ENCODE assay signal across 1 cellular context in the genomic region with DNA sequence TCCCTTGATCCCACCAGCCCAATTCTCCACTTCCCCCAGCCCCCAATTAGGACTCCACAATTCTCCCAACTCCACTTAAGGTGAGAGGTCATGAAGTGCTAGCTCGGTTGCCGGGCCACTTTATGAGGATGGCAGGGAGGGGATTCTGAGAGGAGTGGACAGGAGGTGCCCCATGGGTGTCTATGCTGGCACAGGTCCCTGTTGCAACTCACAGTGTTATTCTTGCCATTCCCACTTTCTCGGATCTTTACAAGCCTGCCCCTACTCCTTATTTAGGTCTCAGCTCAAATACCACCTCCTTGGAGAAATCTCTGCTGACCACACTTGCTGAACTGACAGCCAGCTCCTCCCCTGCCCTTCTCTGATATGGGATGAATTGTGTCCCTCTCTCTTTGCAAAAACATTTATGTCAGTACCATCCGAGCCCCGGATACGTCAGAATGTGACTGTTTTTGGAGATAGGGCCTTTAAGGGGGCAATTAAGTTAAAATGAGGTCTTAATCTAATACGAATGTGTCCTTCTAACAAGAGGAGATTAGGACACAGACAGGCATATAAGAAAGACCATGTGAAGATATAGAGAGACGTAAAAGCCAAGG.
TF ChIP-seq lines count a peak whose summit lies in the region.

No MANE protein-coding gene starts in this region.

TF ChIP-seq in K562, 482 proteins besides CTCF, POLR2A, EP300 and RAD21 (continued from another document):
- TF ChIP-seq, protein P1, sequence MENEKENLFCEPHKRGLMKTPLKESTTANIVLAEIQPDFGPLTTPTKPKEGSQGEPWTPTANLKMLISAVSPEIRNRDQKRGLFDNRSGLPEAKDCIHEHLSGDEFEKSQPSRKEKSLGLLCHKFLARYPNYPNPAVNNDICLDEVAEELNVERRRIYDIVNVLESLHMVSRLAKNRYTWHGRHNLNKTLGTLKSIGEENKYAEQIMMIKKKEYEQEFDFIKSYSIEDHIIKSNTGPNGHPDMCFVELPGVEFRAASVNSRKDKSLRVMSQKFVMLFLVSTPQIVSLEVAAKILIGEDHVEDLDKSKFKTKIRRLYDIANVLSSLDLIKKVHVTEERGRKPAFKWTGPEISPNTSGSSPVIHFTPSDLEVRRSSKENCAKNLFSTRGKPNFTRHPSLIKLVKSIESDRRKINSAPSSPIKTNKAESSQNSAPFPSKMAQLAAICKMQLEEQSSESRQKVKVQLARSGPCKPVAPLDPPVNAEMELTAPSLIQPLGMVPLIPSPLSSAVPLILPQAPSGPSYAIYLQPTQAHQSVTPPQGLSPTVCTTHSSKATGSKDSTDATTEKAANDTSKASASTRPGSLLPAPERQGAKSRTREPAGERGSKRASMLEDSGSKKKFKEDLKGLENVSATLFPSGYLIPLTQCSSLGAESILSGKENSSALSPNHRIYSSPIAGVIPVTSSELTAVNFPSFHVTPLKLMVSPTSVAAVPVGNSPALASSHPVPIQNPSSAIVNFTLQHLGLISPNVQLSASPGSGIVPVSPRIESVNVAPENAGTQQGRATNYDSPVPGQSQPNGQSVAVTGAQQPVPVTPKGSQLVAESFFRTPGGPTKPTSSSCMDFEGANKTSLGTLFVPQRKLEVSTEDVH (IDR thresholded peaks at IDR 0.05; ENCODE audit: low read depth, partially characterized antibody) = no peak
- TF ChIP-seq SNRNP70 (optimal IDR thresholded peaks at IDR 0.05; ENCODE audit: low read depth, low read length) = no peak
- peak; percentile 74 for TF ChIP-seq CBFA2T2 (conservative IDR thresholded peaks at IDR 0.05)
- TF ChIP-seq SIN3A (IDR thresholded peaks at IDR 0.05; ENCODE audit: borderline replicate concordance in 2 of 2, control insufficient read depth in 1 of 2, low read depth in 2 of 2, low read length in 2 of 2) = no peak
- TF ChIP-seq ARID1B (IDR thresholded peaks at IDR 0.05) = peak; percentile 26; the same call in 1 of the 2 replicates
- no peak for TF ChIP-seq MTF1 (CRISPR knock-in tag; IDR thresholded peaks at IDR 0.05; ENCODE audit: borderline replicate concordance)
- TF ChIP-seq TEAD4 (IDR thresholded peaks at IDR 0.05; ENCODE audit: low read length) = peak; percentile 62; the same call in 1 of the 2 replicates
- no peak for TF ChIP-seq TEAD4 (CRISPR knock-in tag; IDR thresholded peaks at IDR 0.05; ENCODE audit: borderline replicate concordance)
- TF ChIP-seq SMAD3 (CRISPR knock-in tag; conservative IDR thresholded peaks at IDR 0.05) = no peak
- TF ChIP-seq KDM1A (IDR thresholded peaks at IDR 0.05) = peak; percentile 56 to 61; a peak in 3 of 4 replicates
- no peak for TF ChIP-seq SAP30 (IDR thresholded peaks at IDR 0.05; ENCODE audit: borderline replicate concordance, insufficient read depth, low read depth, low read length, poor library complexity, severe bottlenecking)
- TF ChIP-seq, protein P2, sequence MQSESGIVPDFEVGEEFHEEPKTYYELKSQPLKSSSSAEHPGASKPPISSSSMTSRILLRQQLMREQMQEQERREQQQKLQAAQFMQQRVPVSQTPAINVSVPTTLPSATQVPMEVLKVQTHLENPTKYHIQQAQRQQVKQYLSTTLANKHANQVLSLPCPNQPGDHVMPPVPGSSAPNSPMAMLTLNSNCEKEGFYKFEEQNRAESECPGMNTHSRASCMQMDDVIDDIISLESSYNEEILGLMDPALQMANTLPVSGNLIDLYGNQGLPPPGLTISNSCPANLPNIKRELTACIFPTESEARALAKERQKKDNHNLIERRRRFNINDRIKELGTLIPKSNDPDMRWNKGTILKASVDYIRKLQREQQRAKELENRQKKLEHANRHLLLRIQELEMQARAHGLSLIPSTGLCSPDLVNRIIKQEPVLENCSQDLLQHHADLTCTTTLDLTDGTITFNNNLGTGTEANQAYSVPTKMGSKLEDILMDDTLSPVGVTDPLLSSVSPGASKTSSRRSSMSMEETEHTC (IDR thresholded peaks at IDR 0.05) = no peak
- no peak for TF ChIP-seq TCFL5 (CRISPR knock-in tag; conservative IDR thresholded peaks at IDR 0.05)
- TF ChIP-seq RCOR1 (IDR thresholded peaks at IDR 0.05; ENCODE audit: borderline replicate concordance in 1 of 2, low read depth in 2 of 2, low read length in 2 of 2) = peak in 1 of 2 experiments; percentile 30; a peak in 1 of 4 replicates
- peak; percentile 53; the same call in 1 of the 2 replicates for TF ChIP-seq NCOR1 (IDR thresholded peaks at IDR 0.05)
- TF ChIP-seq TBP (optimal IDR thresholded peaks at IDR 0.05; ENCODE audit: low read depth, low read length) = no peak
- no peak for TF ChIP-seq RFX7 (CRISPR knock-in tag; IDR thresholded peaks at IDR 0.05)
- TF ChIP-seq, protein P3, sequence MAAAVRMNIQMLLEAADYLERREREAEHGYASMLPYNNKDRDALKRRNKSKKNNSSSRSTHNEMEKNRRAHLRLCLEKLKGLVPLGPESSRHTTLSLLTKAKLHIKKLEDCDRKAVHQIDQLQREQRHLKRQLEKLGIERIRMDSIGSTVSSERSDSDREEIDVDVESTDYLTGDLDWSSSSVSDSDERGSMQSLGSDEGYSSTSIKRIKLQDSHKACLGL (CRISPR knock-in tag; IDR thresholded peaks at IDR 0.05; ENCODE audit: borderline replicate concordance, poor library complexity, severe bottlenecking) = no peak
- TF ChIP-seq TCF3 (CRISPR knock-in tag; IDR thresholded peaks at IDR 0.05) = peak; percentile 38
- TF ChIP-seq ZNF253 (CRISPR knock-in tag; conservative IDR thresholded peaks at IDR 0.05) = no peak
- TF ChIP-seq TAL1 (IDR thresholded peaks at IDR 0.05) = peak; percentile 50
- TF ChIP-seq CBFA2T3 (IDR thresholded peaks at IDR 0.05) = peak; percentile 83
- TF ChIP-seq ZNF217 (CRISPR knock-in tag; IDR thresholded peaks at IDR 0.05) = no peak
